ENCODE assay signal across 8 cellular contexts in the genomic region with DNA sequence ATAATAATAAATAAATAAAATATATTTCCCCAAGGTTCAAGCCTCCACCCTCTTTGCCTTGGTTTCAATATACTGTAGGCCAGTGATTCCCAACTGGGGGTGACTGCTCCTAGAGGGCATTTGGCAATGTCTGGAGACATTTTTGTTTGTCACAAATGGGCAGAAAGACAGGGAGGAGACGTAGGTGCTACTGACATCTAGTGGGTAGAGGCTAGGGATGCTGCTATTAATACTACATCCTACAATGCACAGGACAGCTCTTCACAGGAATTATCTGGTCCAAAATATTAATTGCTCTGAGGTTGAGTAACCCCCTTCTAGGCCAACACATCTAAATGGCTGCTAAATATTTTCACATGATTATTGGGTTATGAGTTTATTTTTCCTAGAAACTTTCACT. TPM values are rescaled to one million over a fixed set of nuclear protein-coding genes. Genes with fewer than 3 reads are reported as not detected.
DNase-seq lines count a peak whose midpoint lies in the region; ATAC-seq, FAIRE-seq and TF ChIP-seq lines count a peak whose summit lies in the region.

No MANE protein-coding gene starts in this region.

- CTCF ChIA-PET in GM12878 (lab: Yijun Ruan, JAX): interaction anchor here (0.6 to 1.6 kb wide), 12 partner anchors 9 to 230 kb away, joined by 3 to 6 read pairs (median 3); partner anchors contain the start of genes DCTPP1, FBRS, PHKG2 and ZNF771

- H3K36me3 ChIP-seq in GM12878 (ENCODE audit: control insufficient read depth in 2 of 2, insufficient read depth in 2 of 2, low read length in 1 of 2) (no peaks in the 10 kb centered on the region), trophoblast cell (ENCODE audit: control insufficient read depth in 1 of 2, insufficient read depth in 2 of 2, low read length in 2 of 2) (no peaks in the 10 kb centered on the region)

- SMC1A ChIA-PET in GM12878 (lab: Charles Lee; ENCODE audit: uncharacterized antibody, unreplicated experiment): interaction anchor here (0.6 to 1.4 kb wide), 5 partner anchors 11 to 208 kb away, joined by 3 to 4 read pairs (median 3); partner anchors contain the start of genes DCTPP1 and PRR14

- no peak overlapping the region for H4K8ac ChIP-seq in trophoblast cell (ENCODE audit: low read depth, low read length)

- H2AK5ac ChIP-seq in trophoblast cell (ENCODE audit: low read length): no peak overlapping the region

- H2BK5ac ChIP-seq in trophoblast cell (ENCODE audit: low read depth, low read length, poor library complexity): no peak overlapping the region

- H3K4me3 ChIP-seq in GM12864 (ENCODE audit: low read depth, low read length) (no peak overlapping the region), GM12878 (no peak overlapping the region), trophoblast cell (ENCODE audit: low read depth, low read length) (no peak overlapping the region)

- H2AFZ ChIP-seq in GM12878 (ENCODE audit: control insufficient read depth, low read depth, low read length) (no peak overlapping the region), trophoblast cell (ENCODE audit: insufficient read depth, low read length, poor library complexity) (no peak overlapping the region)

- TF ChIP-seq RAD21 in GM12878 (IDR thresholded peaks at IDR 0.05; ENCODE audit: insufficient read depth, low read depth, low read length): peak; percentile 58

- TF ChIP-seq CTCF in 22Rv1 (IDR thresholded peaks at IDR 0.05): peak; percentile 55
- TF ChIP-seq CTCF in GM12864 (IDR thresholded peaks at IDR 0.05; ENCODE audit: low read depth, low read length, missing control alignments): peak; percentile 59
- peak; percentile 61 to 70 (median 63); a peak in 5 of 6 replicates for TF ChIP-seq CTCF in GM12878 (IDR thresholded peaks at IDR 0.05 in 2 of 3, conservative IDR thresholded peaks at IDR 0.05 in 1 of 3; ENCODE audit: control insufficient read depth in 2 of 3, extremely low read depth in 1 of 3, insufficient read depth in 1 of 3, low read depth in 3 of 3, low read length in 3 of 3)

- H3K27ac ChIP-seq in 22Rv1 (no peak overlapping the region), GM12878 (ENCODE audit: control insufficient read depth, insufficient read depth) (no peak overlapping the region), trophoblast cell (ENCODE audit: low read depth, low read length) (no peak overlapping the region)

- BruUV-seq in GM12878 (replicated peaks; lab: Mats Ljungman, UMichigan): no TSS peak

- RAD21 ChIA-PET in GM12878 (lab: Charles Lee; ENCODE audit: unreplicated experiment): interaction anchor here (0.6 to 2.3 kb wide), 7 partner anchors 9 to 288 kb away, joined by 3 to 9 read pairs (median 4); partner anchors contain the start of genes DCTPP1 and PRR14

- H3K4me2 ChIP-seq in GM12878 (ENCODE audit: control insufficient read depth, insufficient read depth) (no peak overlapping the region), trophoblast cell (ENCODE audit: low read length) (no peak overlapping the region)

- H4K91ac ChIP-seq in trophoblast cell (ENCODE audit: low read depth, low read length): no peak overlapping the region

- no peak for TF ChIP-seq POLR2A in GM12878 (IDR thresholded peaks at IDR 0.05; ENCODE audit: low read depth, low read length)

- no peak overlapping the region for H4K12ac ChIP-seq in trophoblast cell (ENCODE audit: low read depth, low read length)

- H3K79me2 ChIP-seq in GM12878 (ENCODE audit: control insufficient read depth, insufficient read depth, low read length): peaks cover 9% of the 10 kb centered on the region
- H3K79me2 ChIP-seq in trophoblast cell (ENCODE audit: control insufficient read depth, insufficient read depth, low read length, poor library complexity): peaks cover 4% of the 10 kb centered on the region

- no peak overlapping the region for H3K4ac ChIP-seq in trophoblast cell (ENCODE audit: low read depth, low read length)

- no peak overlapping the region for H2BK120ac ChIP-seq in trophoblast cell (ENCODE audit: insufficient read depth, low read length, poor library complexity)

- H3K14ac ChIP-seq in trophoblast cell (ENCODE audit: low read length): no peak overlapping the region

- no peak for TF ChIP-seq EP300 in GM12878 (IDR thresholded peaks at IDR 0.05; ENCODE audit: borderline replicate concordance in 1 of 2, control insufficient read depth in 1 of 2, low read depth in 2 of 2, low read length in 2 of 2)

- 5% methylated on average over 1 of the region's 1 CpG for WGBS in GM12878 (ENCODE audit: insufficient coverage, insufficient replicate concordance, low lambda C conversion rate, missing lambda C conversion rate)
- WGBS in trophoblast cell (ENCODE audit: extremely low coverage, insufficient coverage, insufficient read length): no CpG with 5 or more reads among the region's 1 CpG

- H3K4me1 ChIP-seq in GM12878 (ENCODE audit: control insufficient read depth, insufficient read depth, low read length) (no peaks in the 10 kb centered on the region), trophoblast cell (ENCODE audit: control insufficient read depth in 1 of 2, insufficient read depth in 2 of 2, low read length in 2 of 2) (peaks cover 0 to 2% of the 10 kb centered on the region in 2 experiments)

- intact Hi-C loops in GM12878 (cut with micrococcal nuclease; ENCODE audit: unreplicated experiment) (no loop called here), left colon (cut with DNase I, micrococcal nuclease) (no loop called here)

- no peak overlapping the region for H3K18ac ChIP-seq in trophoblast cell (ENCODE audit: low read length)

- H3K9ac ChIP-seq in GM12878 (ENCODE audit: control insufficient read depth, insufficient read depth, low read length) (no peak overlapping the region), trophoblast cell (ENCODE audit: low read length) (no peak overlapping the region)

- no peak for DNase-seq in GM12864 (ENCODE audit: low read depth)
- DNase-seq in NCI-H2171 treated with DMSO at 0.1 percent for 48 hours (lab: John Stamatoyannopoulos, UW): peak; percentile 75
- DNase-seq in GM12878 (ENCODE audit: low read depth, low spot score): no peak
- peak; percentile 48 to 80 for DNase-seq in trophoblast cell
- DNase-seq in NCI-H128 (lab: John Stamatoyannopoulos, UW; ENCODE audit: unreplicated experiment): no peak
- DNase-seq in left colon: no peak
- no peak for DNase-seq in NCI-H187 (lab: John Stamatoyannopoulos, UW)

- no peaks in the 10 kb centered on the region for H4K20me1 ChIP-seq in GM12878 (ENCODE audit: control insufficient read depth, insufficient read depth)

- no peak overlapping the region for H3K23ac ChIP-seq in trophoblast cell (ENCODE audit: low read length)

- H3K27me3 ChIP-seq in GM12878 (replicated peaks in 1 of 2; ENCODE audit: control insufficient read depth in 2 of 2, insufficient read depth in 2 of 2, low read length in 1 of 2): no peaks in the 10 kb centered on the region
- no peaks in the 10 kb centered on the region for H3K27me3 ChIP-seq in trophoblast cell (ENCODE audit: insufficient read depth, low read length)

- FAIRE-seq in GM12878 (lab: Jason Lieb, UNC): peak; percentile 81

- H2BK12ac ChIP-seq in trophoblast cell (ENCODE audit: low read length): no peak overlapping the region

- H3K9me3 ChIP-seq in GM12878 (replicated peaks; ENCODE audit: control insufficient read depth, insufficient read depth, low read length) (no peaks in the 10 kb centered on the region), trophoblast cell (ENCODE audit: insufficient read depth, low read depth, low read length) (no peaks in the 10 kb centered on the region)

- ATAC-seq in GM12878: peak; percentile 38
- ATAC-seq in left colon: no peak

- in situ Hi-C loops in GM12878 (cut with MboI): loop anchor here (10.0 kb wide), 1 partner anchor 453 kb away; the partner anchor contains the start of gene CORO1A

- POLR2A ChIA-PET in GM12878 (lab: Charles Lee): no interaction called here

- H3K79me1 ChIP-seq in trophoblast cell (ENCODE audit: low read length): peaks cover 9% of the 10 kb centered on the region

RNA-seq across cellular contexts. Expression of gene PRR14, which starts 12.8 kb away (rescaled TPM):
- total RNA-seq in GM12878 (2013; cell fraction: nucleolus; rRNA removed): 26.8 and 27.4 TPM in 2 replicates
- total RNA-seq in GM12878 (2014; rRNA removed) (16.3 and 18.8 TPM in 2 replicates), GM12878 (2014; rRNA removed; fragmentation: Illumina TruSeq; extraction: Trizol) (8.4 and 9.4 TPM in 2 replicates), GM12878 (2021) (58.5 and 66.8 TPM in 2 replicates), left colon (10 to 100 TPM; 47.6 to 51.0 TPM)
- 15.9 TPM for polyA plus RNA-seq in GM12878 (2011; ENCODE audit: low read depth)
- polyA plus RNA-seq in GM12878 (2011; rRNA removed) (8.7 and 12.3 TPM in 2 replicates), GM12878 (2014; fragmentation: Illumina TruSeq; extraction: Trizol) (15.6 and 19.5 TPM in 2 replicates), GM12878 (2014; fragmentation: Nextera tagmentation; extraction: Ambion mirVana) (1 to 10 TPM; 2.5 to 8.7 TPM), GM12878 (2014; rRNA removed) (41.3 and 43.5 TPM in 2 replicates), GM12878 (2016; fragmentation: Nextera tagmentation; extraction: Ambion mirVana) (10 to 100 TPM; 28.9 to 31.9 TPM)
- 11.7 and 12.4 TPM in 2 replicates for polyA plus RNA-seq in GM12878 (2011; cell fraction: cytosol; rRNA removed)
- polyA plus RNA-seq in GM12878 (2011; cell fraction: nucleus; rRNA removed): 72.9 and 93.5 TPM in 2 replicates
- 37.7 and 38.0 TPM in 2 replicates for polyA plus RNA-seq in GM12878 (2012)
- 6.6 and 7.9 TPM in 2 replicates for polyA minus RNA-seq in GM12878 (2011; rRNA and poly(A)+ RNA removed)
- 9.4 and 10.1 TPM in 2 replicates for polyA minus RNA-seq in GM12878 (2011; cell fraction: cytosol; rRNA and poly(A)+ RNA removed)
- 23.7 and 35.2 TPM in 2 replicates for polyA minus RNA-seq in GM12878 (2011; cell fraction: nucleus; rRNA and poly(A)+ RNA removed)
- 32.0 and 33.1 TPM in 2 replicates for polyA plus RNA-seq in trophoblast cell (2013)

RNA-seq across cellular contexts. Expression of gene FBRS, which starts 20.3 kb away (rescaled TPM):
- total RNA-seq in GM12878 (2013; cell fraction: nucleolus; rRNA removed): 116 and 142 TPM in 2 replicates
- total RNA-seq in GM12878 (2014; rRNA removed): 19.0 and 23.7 TPM in 2 replicates
- 13.5 and 15.7 TPM in 2 replicates for total RNA-seq in GM12878 (2014; rRNA removed; fragmentation: Illumina TruSeq; extraction: Trizol)
- total RNA-seq in GM12878 (2021): 82.5 and 87.6 TPM in 2 replicates
- 30.6 TPM for polyA plus RNA-seq in GM12878 (2011; ENCODE audit: low read depth)
- polyA plus RNA-seq in GM12878 (2011; rRNA removed): 8.1 and 13.6 TPM in 2 replicates
- 12.3 and 14.0 TPM in 2 replicates for polyA plus RNA-seq in GM12878 (2011; cell fraction: cytosol; rRNA removed)
- polyA plus RNA-seq in GM12878 (2011; cell fraction: nucleus; rRNA removed): 184 and 210 TPM in 2 replicates
- polyA plus RNA-seq in GM12878 (2012): 44.9 and 56.9 TPM in 2 replicates
- 17.0 and 28.4 TPM in 2 replicates for polyA plus RNA-seq in GM12878 (2014; fragmentation: Illumina TruSeq; extraction: Trizol)
- under 1 TPM; 0.45 to 0.95 TPM for polyA plus RNA-seq in GM12878 (2014; fragmentation: Nextera tagmentation; extraction: Ambion mirVana)
- 41.1 and 52.4 TPM in 2 replicates for polyA plus RNA-seq in GM12878 (2014; rRNA removed)
- polyA plus RNA-seq in GM12878 (2016; fragmentation: Nextera tagmentation; extraction: Ambion mirVana): 1 to 10 TPM; 5.9 to 6.7 TPM
- polyA minus RNA-seq in GM12878 (2011; rRNA and poly(A)+ RNA removed): 17.2 and 38.3 TPM in 2 replicates
- polyA minus RNA-seq in GM12878 (2011; cell fraction: cytosol; rRNA and poly(A)+ RNA removed): 19.2 and 24.1 TPM in 2 replicates
- 70.4 and 98.9 TPM in 2 replicates for polyA minus RNA-seq in GM12878 (2011; cell fraction: nucleus; rRNA and poly(A)+ RNA removed)
- polyA plus RNA-seq in trophoblast cell (2013): 128 and 134 TPM in 2 replicates
- 10 to 100 TPM; 71.8 to 78.8 TPM for total RNA-seq in left colon

RNA-seq across cellular contexts. Expression of gene ZNF689, which starts 27.8 kb away (rescaled TPM):
- total RNA-seq in GM12878 (2013; cell fraction: nucleolus; rRNA removed): 8.7 and 9.3 TPM in 2 replicates
- 10.7 and 11.5 TPM in 2 replicates for total RNA-seq in GM12878 (2014; rRNA removed)
- total RNA-seq in GM12878 (2014; rRNA removed; fragmentation: Illumina TruSeq; extraction: Trizol): 6.8 and 7.0 TPM in 2 replicates
- total RNA-seq in GM12878 (2021): 12.4 and 13.2 TPM in 2 replicates
- polyA plus RNA-seq in GM12878 (2011; ENCODE audit: low read depth): 3.3 TPM
- 6.4 and 7.6 TPM in 2 replicates for polyA plus RNA-seq in GM12878 (2011; rRNA removed)
- 8.6 and 10.9 TPM in 2 replicates for polyA plus RNA-seq in GM12878 (2011; cell fraction: cytosol; rRNA removed)
- 10.5 and 15.1 TPM in 2 replicates for polyA plus RNA-seq in GM12878 (2011; cell fraction: nucleus; rRNA removed)
- polyA plus RNA-seq in GM12878 (2012): 4.9 and 5.7 TPM in 2 replicates
- 7.2 and 8.2 TPM in 2 replicates for polyA plus RNA-seq in GM12878 (2014; fragmentation: Illumina TruSeq; extraction: Trizol)
- polyA plus RNA-seq in GM12878 (2014; fragmentation: Nextera tagmentation; extraction: Ambion mirVana): 1 to 10 TPM; 4.7 to 6.3 TPM
- polyA plus RNA-seq in GM12878 (2014; rRNA removed): 9.1 and 9.5 TPM in 2 replicates
- polyA plus RNA-seq in GM12878 (2016; fragmentation: Nextera tagmentation; extraction: Ambion mirVana): 1 to 10 TPM; 8.8 to 9.9 TPM
- 7.9 and 15.4 TPM in 2 replicates for polyA minus RNA-seq in GM12878 (2011; rRNA and poly(A)+ RNA removed)
- 4.7 and 6.8 TPM in 2 replicates for polyA minus RNA-seq in GM12878 (2011; cell fraction: cytosol; rRNA and poly(A)+ RNA removed)
- polyA minus RNA-seq in GM12878 (2011; cell fraction: nucleus; rRNA and poly(A)+ RNA removed): 5.2 and 10.3 TPM in 2 replicates
- 5.8 and 5.9 TPM in 2 replicates for polyA plus RNA-seq in trophoblast cell (2013)
- 1 to 10 TPM; 6.8 to 6.9 TPM for total RNA-seq in left colon

RNA-seq across cellular contexts. Expression of gene ZNF785, which starts 52.5 kb away (rescaled TPM):
- total RNA-seq in GM12878 (2013; cell fraction: nucleolus; rRNA removed): 64.7 and 73.9 TPM in 2 replicates
- 8.9 and 9.1 TPM in 2 replicates for total RNA-seq in GM12878 (2014; rRNA removed)
- 6.4 and 7.0 TPM in 2 replicates for total RNA-seq in GM12878 (2014; rRNA removed; fragmentation: Illumina TruSeq; extraction: Trizol)
- total RNA-seq in GM12878 (2021): 11.1 and 11.5 TPM in 2 replicates
- 3.0 TPM for polyA plus RNA-seq in GM12878 (2011; ENCODE audit: low read depth)
- polyA plus RNA-seq in GM12878 (2011; rRNA removed): 10.8 and 11.6 TPM in 2 replicates
- 10.9 and 11.7 TPM in 2 replicates for polyA plus RNA-seq in GM12878 (2011; cell fraction: cytosol; rRNA removed)
- polyA plus RNA-seq in GM12878 (2011; cell fraction: nucleus; rRNA removed): 14.9 and 20.0 TPM in 2 replicates
- polyA plus RNA-seq in GM12878 (2012): 6.5 and 7.5 TPM in 2 replicates
- polyA plus RNA-seq in GM12878 (2014; fragmentation: Illumina TruSeq; extraction: Trizol): 5.8 and 6.2 TPM in 2 replicates
- 1 to 10 TPM in 1 of 2 experiments, under 1 TPM in 1; 0.87 to 1.5 TPM for polyA plus RNA-seq in GM12878 (2014; fragmentation: Nextera tagmentation; extraction: Ambion mirVana)
- polyA plus RNA-seq in GM12878 (2014; rRNA removed): 11.5 and 12.8 TPM in 2 replicates
- polyA plus RNA-seq in GM12878 (2016; fragmentation: Nextera tagmentation; extraction: Ambion mirVana): 1 to 10 TPM; 5.9 to 8.1 TPM
- polyA minus RNA-seq in GM12878 (2011; rRNA and poly(A)+ RNA removed): 6.2 and 11.4 TPM in 2 replicates
- 4.7 and 5.9 TPM in 2 replicates for polyA minus RNA-seq in GM12878 (2011; cell fraction: cytosol; rRNA and poly(A)+ RNA removed)
- 8.6 and 13.2 TPM in 2 replicates for polyA minus RNA-seq in GM12878 (2011; cell fraction: nucleus; rRNA and poly(A)+ RNA removed)
- 5.0 and 5.2 TPM in 2 replicates for polyA plus RNA-seq in trophoblast cell (2013)
- total RNA-seq in left colon: 10 to 100 TPM; 14.9 to 17.8 TPM

Comparison
In these comparisons a context has a peak if more than half of its experiments do, and no peak if none do; other contexts are left out.
1. DNase-seq: peak in NCI-H2171 treated with DMSO at 0.1 percent for 48 hours (single experiment) and trophoblast cell (2 of 2); none in GM12864 (single experiment), GM12878 (single experiment), NCI-H128 (single experiment), left colon (0 of 2) and NCI-H187 (0 of 2).
2. Peak in every context shown above with its lines, with median percentiles within 50 percentile points of each other: CTCF ChIP-seq.